Comparison of ENCODE assay signal across 8 cellular contexts in the genomic region with DNA sequence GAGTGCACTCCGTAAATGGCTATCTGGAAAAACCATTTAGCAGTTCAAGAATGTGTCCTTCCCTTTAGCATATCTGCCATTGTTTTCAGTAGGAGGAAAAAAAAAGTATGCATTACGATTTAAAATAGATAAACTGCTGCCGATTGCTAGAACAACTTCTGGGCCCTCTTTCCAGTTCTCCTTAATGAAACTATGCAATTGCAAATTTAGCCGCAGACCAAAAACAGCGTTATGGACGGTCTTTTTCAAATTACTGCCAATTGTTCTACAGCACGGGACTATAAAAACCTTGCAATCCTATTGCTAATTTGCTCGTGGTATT. TPM values are rescaled to one million over a fixed set of nuclear protein-coding genes. Genes with fewer than 3 reads are reported as not detected.
DNase-seq lines count a peak whose midpoint lies in the region; ATAC-seq and TF ChIP-seq lines count a peak whose summit lies in the region.

No MANE protein-coding gene starts in this region.

- no peaks in the 10 kb centered on the region for H3K9me2 ChIP-seq in SU-DHL-6 (replicated peaks; ENCODE audit: insufficient read depth, low read length)

- H3K27me3 ChIP-seq in SU-DHL-6 (ENCODE audit: low read length), result no peaks in the 10 kb centered on the region
- no peaks in the 10 kb centered on the region for H3K27me3 ChIP-seq in gastrocnemius medialis

- H2AFZ ChIP-seq in SU-DHL-6 (ENCODE audit: low read depth, low read length, severe bottlenecking), result peak overlapping the region; percentile 76

- peaks cover 12% of the 10 kb centered on the region for H3F3A ChIP-seq in SU-DHL-6 (ENCODE audit: insufficient read depth)

- peaks cover 10% of the 10 kb centered on the region for H3K79me2 ChIP-seq in SU-DHL-6 (ENCODE audit: insufficient read depth, low read length)

- H3K36me3 ChIP-seq in SU-DHL-6 (ENCODE audit: low read length) (no peaks in the 10 kb centered on the region), gastrocnemius medialis (no peaks in the 10 kb centered on the region)

- peak overlapping the region; percentile 80 for H3K9ac ChIP-seq in SU-DHL-6 (ENCODE audit: low read length)

- no peak for TF ChIP-seq CTCF in GM12864 (IDR thresholded peaks at IDR 0.05; ENCODE audit: low read depth, low read length, missing control alignments)
- TF ChIP-seq CTCF in SU-DHL-6 (IDR thresholded peaks at IDR 0.05; ENCODE audit: insufficient read depth, low read length, poor library complexity, severe bottlenecking), result no peak
- no peak for TF ChIP-seq CTCF in fibroblast of pulmonary artery (IDR thresholded peaks at IDR 0.05; ENCODE audit: low read length, missing control alignments)
- peak in 2 of 5 experiments; percentile 2 to 21 for TF ChIP-seq CTCF in gastrocnemius medialis (IDR thresholded peaks at IDR 0.05 in 4 of 5, conservative IDR thresholded peaks at IDR 0.05 in 1 of 5)

- in situ Hi-C loops in gastrocnemius medialis (cut with MboI; ENCODE audit: low sequenced_read_pairs in 4 of 4), result loop anchor here in 3 of 4 donors (5.0 to 10.0 kb wide), 3 partner anchors 216 to 368 kb away; no protein-coding TSS in a partner anchor

- H3K27ac ChIP-seq in SU-DHL-6 (ENCODE audit: low read depth, low read length) (peak overlapping the region; percentile 99), gastrocnemius medialis (peak overlapping the region; percentile 93 to 99 (median 98))

- H3K4me1 ChIP-seq in gastrocnemius medialis, result peaks cover 21 to 22% of the 10 kb centered on the region in 2 donors

- no peak for ATAC-seq in gastrocnemius medialis

- intact Hi-C loops in gastrocnemius medialis (cut with DNase I; ENCODE audit: low total_unique reads), result loop anchor here (5.0 kb wide), 3 partner anchors 126 to 316 kb away; no protein-coding TSS in a partner anchor

- no peak for TF ChIP-seq POLR2A in gastrocnemius medialis (IDR thresholded peaks at IDR 0.05)

- H3K4me3 ChIP-seq in GM12864 (ENCODE audit: low read depth, low read length) (peak overlapping the region; percentile 69), SU-DHL-6 (ENCODE audit: insufficient read depth, low read length, poor library complexity, severe bottlenecking) (peak overlapping the region; percentile 67), fibroblast of pulmonary artery (replicated peaks; ENCODE audit: low read depth, low read length) (peak overlapping the region; percentile 85), gastrocnemius medialis (peak overlapping the region; percentile 76 to 90 (median 86))

- H3K9me3 ChIP-seq in SU-DHL-6 (ENCODE audit: insufficient read depth, low read length) (no peaks in the 10 kb centered on the region), gastrocnemius medialis (no peaks in the 10 kb centered on the region)

- no peak for DNase-seq in GM12864 (ENCODE audit: low read depth)
- DNase-seq in fibroblast of pulmonary artery (ENCODE audit: low read depth), result no peak
- no peak for DNase-seq in gastrocnemius medialis
- no peak for DNase-seq in OCI-M1 (lab: John Stamatoyannopoulos, UW)
- no peak for DNase-seq in COLO829 (ENCODE audit: low spot score)
- DNase-seq in occipital lobe (lab: John Stamatoyannopoulos, UW), result no peak
- DNase-seq in NCI-H146 (lab: John Stamatoyannopoulos, UW), result no peak

- peak overlapping the region; percentile 87 for H3K4me2 ChIP-seq in SU-DHL-6 (ENCODE audit: low read depth, low read length, poor library complexity, severe bottlenecking)

- H4K20me1 ChIP-seq in SU-DHL-6 (ENCODE audit: low read depth, low read length), result no peaks in the 10 kb centered on the region

RNA-seq across cellular contexts. Expression of a gene that starts 1.3 kb away (rescaled TPM):
- total RNA-seq in gastrocnemius medialis (100 to 1,000 TPM in 3 of 4 donors, 10 to 100 TPM in 1; 73.2 to 149 (median 119) TPM), occipital lobe (78.9 TPM)
